Comparison of ENCODE assay signal across 17 cellular contexts in genomic region chr15:68524753-68525584, GRCh38. TPM values are rescaled to one million over a fixed set of nuclear protein-coding genes. Genes with fewer than 3 reads are reported as not detected.
DNase-seq lines count a peak whose midpoint lies in the region; ATAC-seq, FAIRE-seq and TF ChIP-seq lines count a peak whose summit lies in the region.
"Had no signal": no experiment of that assay in that cellular context is flagged by ENCODE, and none has a peak within 500 bp of the region (broad histone marks: within the 10 kb centered on the region; RNA-seq: fewer than 3 reads in every experiment).

No MANE protein-coding gene starts in this region.

- H3K27ac Mint-ChIP-seq in Caco-2 (ENCODE audit: unreplicated experiment), result no peak overlapping the region
- no peak overlapping the region for H3K27ac Mint-ChIP-seq in CD8-positive, alpha-beta memory T cell
- H3K27ac Mint-ChIP-seq: CD4-positive, alpha-beta T cell; endodermal cell; naive B cell; WTC11 had no signal

- ATAC-seq in sciatic nerve, result peak; percentile 92
- ATAC-seq: WTC11 had no signal

- H3K27ac ChIP-seq in CD8-positive, alpha-beta memory T cell (ENCODE audit: low read depth, low read length), result no peak overlapping the region

- H3K9me3 ChIP-seq in Caco-2, result no peaks in the 10 kb centered on the region
- H3K9me3 ChIP-seq in CD8-positive, alpha-beta memory T cell (ENCODE audit: low read length), result no peaks in the 10 kb centered on the region
- H3K9me3 ChIP-seq: adrenal gland had no signal

- DNase-seq in AG09309 (ENCODE audit: low read depth) (peak; percentile 84), LHCN-M2 (ENCODE audit: low read depth) (peak; percentile 74), sciatic nerve (ENCODE audit: low spot score) (no peak), DMS114 treated with DMSO at 0.1 percent for 48 hours (lab: John Stamatoyannopoulos, UW; ENCODE audit: unreplicated experiment) (no peak), Caco-2 (no peak), DMS 273 (lab: John Stamatoyannopoulos, UW; ENCODE audit: unreplicated experiment) (no peak)
- DNase-seq in CD8-positive, alpha-beta memory T cell, result no peak
- DNase-seq: adrenal gland; CD4-positive, alpha-beta T cell; endodermal cell; GOT3; naive B cell; NCI-H1417 treated with DMSO at 0.1 percent for 48 hours; NCI-H69; SHP77 treated with DMSO at 0.1 percent for 48 hours had no signal

- POLR2A ChIA-PET in Caco-2 (lab: Charles Lee), result no interaction called here
- POLR2A ChIA-PET in CD8-positive, alpha-beta memory T cell (lab: Charles Lee), result no interaction called here

- TF ChIP-seq CTCF in AG09309 (IDR thresholded peaks at IDR 0.05; ENCODE audit: control insufficient read depth, insufficient read depth, low read depth, low read length, missing control alignments) (no peak), Caco-2 (IDR thresholded peaks at IDR 0.05; ENCODE audit: insufficient read depth in 1 of 2, low read depth in 1 of 2, low read length in 1 of 2, severe bottlenecking in 1 of 2, unreplicated experiment in 1 of 2) (no peak)

- no peaks in the 10 kb centered on the region for H3K27me3 ChIP-seq in Caco-2 (replicated peaks; ENCODE audit: control insufficient read depth, insufficient read depth, low read length)
- no peaks in the 10 kb centered on the region for H3K27me3 ChIP-seq in CD8-positive, alpha-beta memory T cell (ENCODE audit: insufficient read depth, low read length, poor library complexity, severe bottlenecking)
- H3K27me3 ChIP-seq: adrenal gland had no signal

- BruUV-seq in Caco-2 (replicated peaks; lab: Mats Ljungman, UMichigan), result no TSS peak

- no peaks in the 10 kb centered on the region for H3K4me1 Mint-ChIP-seq in Caco-2 (ENCODE audit: low read depth, unreplicated experiment)
- H3K4me1 Mint-ChIP-seq in CD8-positive, alpha-beta memory T cell, result peaks cover 8 to 14% (median 12%) of the 10 kb centered on the region in 3 donors

- H3K4me1 ChIP-seq in Caco-2, result peaks cover 5% of the 10 kb centered on the region; the same call in 1 of the 2 replicates
- H3K4me1 ChIP-seq in CD8-positive, alpha-beta memory T cell (ENCODE audit: insufficient read depth, low read length), result peaks cover 7% of the 10 kb centered on the region
- H3K4me1 ChIP-seq: adrenal gland had no signal

- no peak overlapping the region for H3K4me3 Mint-ChIP-seq in Caco-2 (ENCODE audit: unreplicated experiment)
- H3K4me3 Mint-ChIP-seq in CD8-positive, alpha-beta memory T cell, result no peak overlapping the region
- H3K4me3 Mint-ChIP-seq: CD4-positive, alpha-beta T cell; endodermal cell; naive B cell; WTC11 had no signal

- CTCF ChIA-PET in Caco-2 (lab: Charles Lee), result no interaction called here
- CTCF ChIA-PET in CD8-positive, alpha-beta memory T cell (lab: Charles Lee), result no interaction called here

- no peak overlapping the region for H3K4me3 ChIP-seq in AG09309 (ENCODE audit: control insufficient read depth, low read depth, low read length)
- no peak overlapping the region for H3K4me3 ChIP-seq in Caco-2 (ENCODE audit: low read depth, low read length)
- no peak overlapping the region for H3K4me3 ChIP-seq in CD8-positive, alpha-beta memory T cell (ENCODE audit: low read length)
- H3K4me3 ChIP-seq: adrenal gland had no signal

- no peaks in the 10 kb centered on the region for H3K36me3 Mint-ChIP-seq in Caco-2 (ENCODE audit: insufficient read depth, unreplicated experiment)
- peaks cover 0 to 2% (median 0%) of the 10 kb centered on the region in 3 donors for H3K36me3 Mint-ChIP-seq in CD8-positive, alpha-beta memory T cell
- H3K36me3 Mint-ChIP-seq: WTC11 had no signal

- H3K27me3 Mint-ChIP-seq in Caco-2 (ENCODE audit: insufficient read depth, unreplicated experiment), result peaks cover 21% of the 10 kb centered on the region
- peaks cover 5 to 48% of the 10 kb centered on the region in 2 donors for H3K27me3 Mint-ChIP-seq in CD8-positive, alpha-beta memory T cell

- peak; percentile 96 for FAIRE-seq in endometrium (lab: Jason Lieb, UNC)

- no peaks in the 10 kb centered on the region for H3K9me3 Mint-ChIP-seq in Caco-2 (ENCODE audit: unreplicated experiment)
- H3K9me3 Mint-ChIP-seq in CD8-positive, alpha-beta memory T cell, result no peaks in the 10 kb centered on the region
- H3K9me3 Mint-ChIP-seq: CD4-positive, alpha-beta T cell; endodermal cell; naive B cell; WTC11 had no signal

- no peaks in the 10 kb centered on the region for H3K36me3 ChIP-seq in Caco-2 (ENCODE audit: control insufficient read depth, insufficient read depth, low read length)
- H3K36me3 ChIP-seq in CD8-positive, alpha-beta memory T cell (ENCODE audit: insufficient read depth, low read length), result no peaks in the 10 kb centered on the region
- H3K36me3 ChIP-seq: adrenal gland had no signal

- intact Hi-C loops in sciatic nerve (cut with DNase I) (no loop called here), Caco-2 (cut with micrococcal nuclease; ENCODE audit: unreplicated experiment) (no loop called here)

RNA-seq across cellular contexts. Expression of gene CORO2B, which starts 53.8 kb away (rescaled TPM):
- 18.3 and 20.3 TPM in 2 replicates for total RNA-seq in LHCN-M2 (2014; rRNA removed)
- polyA plus RNA-seq in LHCN-M2 (2012), result 7.8 TPM
- total RNA-seq in sciatic nerve, result 10.2 TPM
- 0.21 and 0.25 TPM in 2 replicates for total RNA-seq in Caco-2 (2022)
- not detected for total RNA-seq in CD8-positive, alpha-beta memory T cell
- polyA plus RNA-seq in CD8-positive, alpha-beta memory T cell, result not detected
- total RNA-seq: CD4-positive, alpha-beta T cell had no signal

Comparison
In these comparisons a context has a peak if more than half of its experiments do, and no peak if none do; other contexts are left out.
1. DNase-seq: peak in AG09309 (single experiment) and LHCN-M2 (single experiment); none in sciatic nerve (single experiment), DMS114 treated with DMSO at 0.1 percent for 48 hours (single experiment), Caco-2 (0 of 2), DMS 273 (single experiment) and CD8-positive, alpha-beta memory T cell (0 of 5).